8 cellular contexts compared by ENCODE assay signal in genomic region chr3:129892857-129893615, GRCh38. TPM values are rescaled to one million over a fixed set of nuclear protein-coding genes. Genes with fewer than 3 reads are reported as not detected.
A peak's percentile ranks its signal among the peaks of the same experiment; 100 is the strongest.
DNase-seq lines count a peak whose midpoint lies in the region; ATAC-seq, FAIRE-seq and TF ChIP-seq lines count a peak whose summit lies in the region.

No MANE protein-coding gene starts in this region.

- peak overlapping the region; percentile 94 for H3K4me2 ChIP-seq in keratinocyte (ENCODE audit: control insufficient read depth, extremely low read depth, insufficient read depth, low read depth, low read length)

- intact Hi-C loops in MCF 10A (cut with micrococcal nuclease) = no loop called here

- H3K9ac ChIP-seq in HUES6 (ENCODE audit: low read length) (peak overlapping the region; percentile 80), keratinocyte (ENCODE audit: control insufficient read depth, extremely low read depth, insufficient read depth, low read length) (peak overlapping the region; percentile 97)

- H3K27me3 Mint-ChIP-seq in MCF 10A (ENCODE audit: insufficient read depth, unreplicated experiment) = no peaks in the 10 kb centered on the region

- dilution Hi-C loops in keratinocyte (cut with MboI; ENCODE audit: extremely low pct_ligation_motif_present, low sequenced_read_pairs) = no loop called here

- no peaks in the 10 kb centered on the region for H3K9me3 Mint-ChIP-seq in MCF 10A (ENCODE audit: unreplicated experiment)

- peak overlapping the region; percentile 70 for H3K4me3 ChIP-seq in GM08714 (ENCODE audit: low read length)
- peak overlapping the region; percentile 83 for H3K4me3 ChIP-seq in HUES6 (ENCODE audit: low read depth, low read length)
- peak overlapping the region; percentile 85 to 92 (median 87) for H3K4me3 ChIP-seq in keratinocyte (ENCODE audit: control insufficient read depth in 2 of 3, extremely low read depth in 1 of 3, insufficient read depth in 2 of 3, low read depth in 1 of 3, low read length in 3 of 3)

- no peaks in the 10 kb centered on the region for H3K9me3 ChIP-seq in HUES6 (ENCODE audit: control insufficient read depth, insufficient read depth, low read depth, low read length)
- no peaks in the 10 kb centered on the region for H3K9me3 ChIP-seq in keratinocyte (ENCODE audit: control insufficient read depth, low read depth, low read length)

- H4K20me1 ChIP-seq in keratinocyte (ENCODE audit: control insufficient read depth, extremely low read depth, insufficient read depth, low read length) = no peaks in the 10 kb centered on the region

- CTCF ChIA-PET in MCF 10A (lab: Yijun Ruan, JAX) = interaction anchor here (0.6 to 1.2 kb wide), 5 partner anchors 17 to 265 kb away, joined by 3 to 7 read pairs (median 3); no protein-coding TSS in a partner anchor

- peaks cover 9% of the 10 kb centered on the region for H3K36me3 ChIP-seq in HUES6 (ENCODE audit: control insufficient read depth, insufficient read depth, low read length)
- H3K36me3 ChIP-seq in keratinocyte (ENCODE audit: control insufficient read depth in 2 of 2, extremely low read depth in 1 of 2, insufficient read depth in 2 of 2, low read length in 2 of 2) = no peaks in the 10 kb centered on the region

- H2AFZ ChIP-seq in keratinocyte (ENCODE audit: control insufficient read depth, low read length) = peak overlapping the region; percentile 87

- peaks cover 33% of the 10 kb centered on the region for H3K79me2 ChIP-seq in keratinocyte (ENCODE audit: control insufficient read depth, insufficient read depth, low read length)

- H3K9me1 ChIP-seq in keratinocyte (ENCODE audit: control insufficient read depth, extremely low read depth, insufficient read depth, low read length) = peaks cover 2% of the 10 kb centered on the region

- no peak for FAIRE-seq in keratinocyte (lab: Jason Lieb, UNC)

- peak; percentile 69 for DNase-seq in T-helper 22 cell (ENCODE audit: low read depth)
- peak; percentile 55 for DNase-seq in MCF 10A (ENCODE audit: unreplicated experiment)
- no peak for DNase-seq in keratinocyte (ENCODE audit: low read depth, low spot score)
- DNase-seq in stimulated activated CD4-positive, alpha-beta T cell treated with anti-CD3 and anti-CD28 coated beads, Interleukin-15, amount 100 ng/mL, for 24 hours = peak; percentile 75
- DNase-seq in NCI-H1048 (lab: John Stamatoyannopoulos, UW) = no peak

- H3K36me3 Mint-ChIP-seq in MCF 10A (ENCODE audit: insufficient read depth, unreplicated experiment) = peaks cover 5% of the 10 kb centered on the region

- H3K4me1 ChIP-seq in HUES6 (ENCODE audit: control insufficient read depth, insufficient read depth, low read length) (peaks cover 24% of the 10 kb centered on the region), keratinocyte (ENCODE audit: control insufficient read depth, extremely low read depth, insufficient read depth, low read length) (peaks cover 21% of the 10 kb centered on the region)

- H3K4me1 Mint-ChIP-seq in MCF 10A (ENCODE audit: insufficient read depth, unreplicated experiment) = peaks cover 40% of the 10 kb centered on the region

- ATAC-seq in GM21423 (IDR thresholded peaks at IDR 0.05; ENCODE audit: unreplicated experiment) = peak; percentile 58

- POLR2A ChIA-PET in MCF 10A (lab: Yijun Ruan, JAX) = interaction anchor here (0.5 to 2.3 kb wide), 26 partner anchors 8 to 577 kb away, joined by 3 to 10 read pairs (median 4); a partner anchor contains a TSS

- no peaks in the 10 kb centered on the region for H3K27me3 ChIP-seq in HUES6 (ENCODE audit: control insufficient read depth, insufficient read depth, low read length)
- no peaks in the 10 kb centered on the region for H3K27me3 ChIP-seq in keratinocyte (ENCODE audit: control insufficient read depth, extremely low read depth, insufficient read depth, low read length)

- peak overlapping the region; percentile 92 for H3K4me3 Mint-ChIP-seq in MCF 10A (ENCODE audit: unreplicated experiment)

- H3K27ac ChIP-seq in HUES6 (ENCODE audit: low read depth, low read length) (peak overlapping the region; percentile 71; the same call in 1 of the 2 replicates), keratinocyte (ENCODE audit: control insufficient read depth, insufficient read depth, low read length) (peak overlapping the region; percentile 91)

- TF ChIP-seq CTCF in MCF 10A (IDR thresholded peaks at IDR 0.05; ENCODE audit: unreplicated experiment) = no peak
- TF ChIP-seq CTCF in keratinocyte (optimal IDR thresholded peaks at IDR 0.05 in 1 of 3, IDR thresholded peaks at IDR 0.05 in 1 of 3, conservative IDR thresholded peaks at IDR 0.05 in 1 of 3; ENCODE audit: extremely low read depth in 1 of 3, insufficient read depth in 2 of 3, low read length in 3 of 3) = peak in 2 of 3 experiments; percentile 3 to 11

- H3K27ac Mint-ChIP-seq in MCF 10A (ENCODE audit: low read depth, unreplicated experiment) = peak overlapping the region; percentile 81

- no TSS peak for BruUV-seq in MCF 10A (replicated peaks; lab: Mats Ljungman, UMichigan)

RNA-seq across cellular contexts. Expression of gene TMCC1, which starts 0.5 kb away (rescaled TPM):
- total RNA-seq in MCF 10A (2022) = 22.5 and 31.2 TPM in 2 replicates
- 25.2 to 27.7 TPM (median 26.9 TPM) in 3 replicates for polyA plus RNA-seq in keratinocyte
- polyA plus RNA-seq in keratinocyte (2011; ENCODE audit: low read depth) = 155 TPM
- 16.8 and 27.4 TPM in 2 replicates for polyA plus RNA-seq in keratinocyte (2011; cell fraction: cytosol; rRNA removed)
- 29.0 and 35.0 TPM in 2 replicates for polyA plus RNA-seq in keratinocyte (2011; cell fraction: nucleus; rRNA removed)
- 16.6 and 18.4 TPM in 2 replicates for polyA plus RNA-seq in keratinocyte (2012; ENCODE audit: low replicate concordance)
- polyA minus RNA-seq in keratinocyte = 23.7 to 41.2 TPM (median 39.7 TPM) in 3 replicates
- 25.9 TPM for polyA minus RNA-seq in keratinocyte (2011; cell fraction: cytosol; rRNA and poly(A)+ RNA removed)
- polyA minus RNA-seq in keratinocyte (2011; cell fraction: nucleus; rRNA and poly(A)+ RNA removed) = 32.2 and 52.0 TPM in 2 replicates

Comparison
In these comparisons a context has a peak if more than half of its experiments do, and no peak if none do; other contexts are left out.
1. DNase-seq: peak in T-helper 22 cell (single experiment), MCF 10A (single experiment) and stimulated activated CD4-positive, alpha-beta T cell treated with anti-CD3 and anti-CD28 coated beads, Interleukin-15, amount 100 ng/mL, for 24 hours (single experiment); none in keratinocyte (single experiment) and NCI-H1048 (single experiment).
2. Peak in every context shown above with its lines, with median percentiles within 50 percentile points of each other: H3K4me3 ChIP-seq.